ENCODE assay signal across 8 cellular contexts in genomic region chr2:9423922-9424272, GRCh38. TPM values are rescaled to one million over a fixed set of nuclear protein-coding genes. Genes with fewer than 3 reads are reported as not detected.
DNase-seq lines count a peak whose midpoint lies in the region; ATAC-seq and TF ChIP-seq lines count a peak whose summit lies in the region.
"Had no signal": no experiment of that assay in that cellular context is flagged by ENCODE, and none has a peak within 500 bp of the region (broad histone marks: within the 10 kb centered on the region; RNA-seq: fewer than 3 reads in every experiment).

No MANE protein-coding gene starts in this region.

- H3K4me1 ChIP-seq in GM23338 (ENCODE audit: insufficient read depth), result peaks cover 7% of the 10 kb centered on the region
- H3K4me1 ChIP-seq in mucosa of rectum (ENCODE audit: control insufficient read depth in 2 of 2, insufficient read depth in 2 of 2, low read length in 2 of 2), result peaks cover 10 to 17% of the 10 kb centered on the region in 2 donors

- H3K79me2 ChIP-seq in GM23338 (replicated peaks; ENCODE audit: insufficient read depth), result peaks cover 72% of the 10 kb centered on the region

- no peaks in the 10 kb centered on the region for H3K9me3 Mint-ChIP-seq in GM23338
- H3K9me3 Mint-ChIP-seq: activated naive CD4-positive, alpha-beta T cell treated with anti-CD3 and anti-CD28 coated beads, Interleukin-2, amount 50 U/mL, for 24 hours had no signal

- peak overlapping the region; percentile 96; the same call in 1 of the 2 replicates for H2AFZ ChIP-seq in GM23338

- peak overlapping the region; percentile 97 for H3K4me2 ChIP-seq in GM23338

- peaks cover 3% of the 10 kb centered on the region; the same call in 2 of the 3 replicates for H3K36me3 Mint-ChIP-seq in GM23338 (ENCODE audit: low read depth)

- TF ChIP-seq CTCF in GM13976 (IDR thresholded peaks at IDR 0.05; ENCODE audit: borderline replicate concordance, control extremely low read depth, extremely low read depth, insufficient read depth, missing control alignments) (no peak), GM23338 (conservative IDR thresholded peaks at IDR 0.05; ENCODE audit: low read depth in 2 of 2) (no peak), choroid plexus epithelial cell (conservative IDR thresholded peaks at IDR 0.05; ENCODE audit: low read depth, low read length) (no peak)

- no peaks in the 10 kb centered on the region for H3K9me2 ChIP-seq in GM23338 (ENCODE audit: insufficient read depth)

- ATAC-seq in GM23338, result peak; percentile 4; the same call in 2 of the 3 replicates

- peaks cover 23% of the 10 kb centered on the region for H4K20me1 ChIP-seq in GM23338 (replicated peaks; ENCODE audit: insufficient read depth)

- H3K9me3 ChIP-seq in mucosa of rectum (ENCODE audit: control insufficient read depth in 2 of 2, low read length in 2 of 2), result no peaks in the 10 kb centered on the region

- H3K27ac ChIP-seq in GM23338 (ENCODE audit: low read depth), result peak overlapping the region; percentile 95
- peak overlapping the region; percentile 92 to 93 for H3K27ac ChIP-seq in mucosa of rectum (ENCODE audit: low read depth in 2 of 2, low read length in 2 of 2)

- H3K36me3 ChIP-seq in GM23338 (ENCODE audit: insufficient read depth) (peaks cover 3% of the 10 kb centered on the region; the same call in 1 of the 2 replicates), mucosa of rectum (ENCODE audit: control insufficient read depth in 2 of 2, insufficient read depth in 2 of 2, low read length in 2 of 2) (peaks cover 0 to 2% of the 10 kb centered on the region in 2 donors)

- in situ Hi-C loops in GM13976 (cut with MboI; ENCODE audit: low sequenced_read_pairs, unreplicated experiment), result no loop called here

- H3K27me3 Mint-ChIP-seq in GM23338 (ENCODE audit: insufficient read depth, low read depth, poor library complexity), result peaks cover 15% of the 10 kb centered on the region
- H3K27me3 Mint-ChIP-seq: activated naive CD4-positive, alpha-beta T cell treated with anti-CD3 and anti-CD28 coated beads, Interleukin-2, amount 50 U/mL, for 24 hours had no signal

- DNase-seq in GM13976 (ENCODE audit: low spot score) (peak; percentile 34), GM23338 (ENCODE audit: low spot score) (peak; percentile 35), OCI-M1 (lab: John Stamatoyannopoulos, UW) (peak; percentile 46), choroid plexus epithelial cell (ENCODE audit: low read depth) (peak; percentile 57), ureter (ENCODE audit: low spot score) (no peak)
- no peak for DNase-seq in effector CD4-positive, alpha-beta T cell

- H3F3A ChIP-seq in GM23338 (replicated peaks; ENCODE audit: low read depth), result 0 out of 2 replicates have a peak, but pooled peaks cover 3% of the 10 kb centered on the region

- H3K27me3 ChIP-seq in GM23338 (ENCODE audit: insufficient read depth) (no peaks in the 10 kb centered on the region), mucosa of rectum (ENCODE audit: control insufficient read depth in 2 of 2, insufficient read depth in 2 of 2, low read length in 2 of 2) (no peaks in the 10 kb centered on the region)

- peak overlapping the region; percentile 94 for H3K27ac Mint-ChIP-seq in GM23338
- H3K27ac Mint-ChIP-seq: activated naive CD4-positive, alpha-beta T cell treated with anti-CD3 and anti-CD28 coated beads, Interleukin-2, amount 50 U/mL, for 24 hours had no signal

- H3K4me3 Mint-ChIP-seq in GM23338, result no peak overlapping the region
- H3K4me3 Mint-ChIP-seq: activated naive CD4-positive, alpha-beta T cell treated with anti-CD3 and anti-CD28 coated beads, Interleukin-2, amount 50 U/mL, for 24 hours had no signal

- H3K4me3 ChIP-seq in GM23338 (peak overlapping the region; percentile 93), choroid plexus epithelial cell (ENCODE audit: low read depth, low read length) (peak overlapping the region; percentile 77), mucosa of rectum (ENCODE audit: low read length in 2 of 2) (peak overlapping the region; percentile 79 to 96)

- H3K9ac ChIP-seq in mucosa of rectum (ENCODE audit: low read depth in 1 of 2, low read length in 2 of 2), result peak overlapping the region; percentile 78 to 92

- H3K4me1 Mint-ChIP-seq in GM23338, result peaks cover 9% of the 10 kb centered on the region

TF ChIP-seq in GM23338, 12 proteins besides CTCF, POLR2A, EP300 and RAD21 (continues in another document):
- TF ChIP-seq ETS1 (IDR thresholded peaks at IDR 0.05), result no peak
- no peak for TF ChIP-seq JUNB (IDR thresholded peaks at IDR 0.05; ENCODE audit: unreplicated experiment)
- no peak for TF ChIP-seq STAT1 (IDR thresholded peaks at IDR 0.05; ENCODE audit: unreplicated experiment)
- no peak for TF ChIP-seq NANOG (IDR thresholded peaks at IDR 0.05; ENCODE audit: borderline replicate concordance)
- TF ChIP-seq CREB1 (CRISPR knock-in tag; IDR thresholded peaks at IDR 0.05; ENCODE audit: low read depth), result no peak
- TF ChIP-seq POLR2AphosphoS5 (IDR thresholded peaks at IDR 0.05; ENCODE audit: low read depth), result no peak
- no peak for TF ChIP-seq ZNF462 (CRISPR knock-in tag; IDR thresholded peaks at IDR 0.05)
- TF ChIP-seq EZH2 (IDR thresholded peaks at IDR 0.05; ENCODE audit: low read depth, unreplicated experiment), result no peak

RNA-seq across cellular contexts. Expression of gene CPSF3, which starts 0.4 kb away (rescaled TPM):
- 105 and 123 TPM in 2 replicates for total RNA-seq in GM23338 (2014; rRNA removed; shearing (Covaris generic))
- polyA plus RNA-seq in GM23338 (2016; fragmentation: Nextera tagmentation; extraction: Ambion mirVana), result 74.9 and 77.1 TPM in 2 replicates
- 33.2 TPM for total RNA-seq in ureter

RNA-seq across cellular contexts. Expression of gene ITGB1BP1, which starts 0.6 kb away (rescaled TPM):
- 19.2 and 29.1 TPM in 2 replicates for total RNA-seq in GM23338 (2014; rRNA removed; shearing (Covaris generic))
- polyA plus RNA-seq in GM23338 (2016; fragmentation: Nextera tagmentation; extraction: Ambion mirVana), result 47.9 and 63.5 TPM in 2 replicates
- total RNA-seq in ureter, result 79.5 TPM

RNA-seq across cellular contexts. Expression of gene IAH1, which starts 50.5 kb away (rescaled TPM):
- total RNA-seq in GM23338 (2014; rRNA removed; shearing (Covaris generic)), result 12.7 and 13.3 TPM in 2 replicates
- 33.7 and 35.0 TPM in 2 replicates for polyA plus RNA-seq in GM23338 (2016; fragmentation: Nextera tagmentation; extraction: Ambion mirVana)
- 51.8 TPM for total RNA-seq in ureter

Comparison
In these comparisons a context has a peak if more than half of its experiments do, and no peak if none do; other contexts are left out.
1. DNase-seq: peak in GM13976 (single experiment), GM23338 (single experiment), OCI-M1 (single experiment) and choroid plexus epithelial cell (single experiment); none in ureter (single experiment) and effector CD4-positive, alpha-beta T cell (single experiment).
2. Peak in every context shown above with its lines, with median percentiles within 50 percentile points of each other: H3K4me3 ChIP-seq.